10 cellular contexts compared by ENCODE assay signal in genomic region chr6:28657367-28657755, GRCh38.
A peak's percentile ranks its signal among the peaks of the same experiment; 100 is the strongest.
DNase-seq lines count a peak whose midpoint lies in the region; ATAC-seq and TF ChIP-seq lines count a peak whose summit lies in the region.
"Had no signal": no experiment of that assay in that cellular context is flagged by ENCODE, and none has a peak within 500 bp of the region (broad histone marks: within the 10 kb centered on the region; RNA-seq: fewer than 3 reads in every experiment).

No MANE protein-coding gene starts in this region.

- H3K9me3 Mint-ChIP-seq in CD4-positive, alpha-beta T cell: peaks cover 3% of the 10 kb centered on the region
- no peaks in the 10 kb centered on the region for H3K9me3 Mint-ChIP-seq in central memory CD8-positive, alpha-beta T cell

- intact Hi-C loops in CD4-positive, alpha-beta T cell (cut with DNase I, micrococcal nuclease): loop anchor here in 1 of 2 experiments (5.0 kb wide), 1 partner anchor 115 kb away; no protein-coding TSS in a partner anchor

- CTCF ChIA-PET in CD4-positive, alpha-beta T cell (lab: Charles Lee): no interaction called here

- no peak for TF ChIP-seq CTCF in CD4-positive, alpha-beta T cell (IDR thresholded peaks at IDR 0.05)
- TF ChIP-seq CTCF in KMS-11 (conservative IDR thresholded peaks at IDR 0.05; ENCODE audit: low read depth, low read length) (no peak), neural cell (IDR thresholded peaks at IDR 0.05; ENCODE audit: poor library complexity, severe bottlenecking) (no peak)

- peaks cover 7% of the 10 kb centered on the region for H3F3A ChIP-seq in neural cell (ENCODE audit: insufficient read depth, low read length, poor library complexity, severe bottlenecking)

- peaks cover 14% of the 10 kb centered on the region for H3K4me1 ChIP-seq in KMS-11 (ENCODE audit: low read depth, poor library complexity, severe bottlenecking)

- no peaks in the 10 kb centered on the region for H3K9me3 ChIP-seq in CD4-positive, alpha-beta T cell (ENCODE audit: control insufficient read depth, low read length)
- no peaks in the 10 kb centered on the region for H3K9me3 ChIP-seq in neural cell (ENCODE audit: low read length)

- POLR2A ChIA-PET in CD4-positive, alpha-beta T cell (lab: Charles Lee): interaction anchor here (1.7 kb wide), 1 partner anchor 8 kb away, joined by 5 read pairs; no protein-coding TSS in a partner anchor

- DNase-seq in CD4-positive, alpha-beta T cell: no peak
- no peak for DNase-seq in central memory CD8-positive, alpha-beta T cell (ENCODE audit: low spot score in 2 of 2)
- DNase-seq in DMS53 treated with DMSO at 0.1 percent for 48 hours (lab: John Stamatoyannopoulos, UW; ENCODE audit: unreplicated experiment) (no peak), AG20443 (ENCODE audit: low spot score) (no peak)
- no peak for DNase-seq in stimulated activated naive CD4-positive, alpha-beta T cell treated with Interleukin-2 at 50 U/mL for 16 hours (lab: John Stamatoyannopoulos, UW)
- DNase-seq: cortex of kidney, NCI-H1436 treated with DMSO at 0.1 percent for 48 hours had no signal

- H3K4me3 ChIP-seq in KMS-11 (IDR thresholded peaks at IDR 0.05; ENCODE audit: insufficient read depth, low read depth, low read length): no peak overlapping the region
- peak overlapping the region; percentile 74 for H3K4me3 ChIP-seq in neural cell (ENCODE audit: low read length)

- H2AFZ ChIP-seq in KMS-11 (ENCODE audit: low read depth) (peak overlapping the region; percentile 47; the same call in 1 of the 2 replicates), neural cell (ENCODE audit: low read depth, low read length) (peak overlapping the region; percentile 34)

- no peak overlapping the region for H3K9ac ChIP-seq in KMS-11
- H3K9ac ChIP-seq in neural cell (ENCODE audit: low read length): peak overlapping the region; percentile 50

- peak overlapping the region; percentile 86; the same call in 1 of the 2 replicates for H3K4me2 ChIP-seq in KMS-11
- peak overlapping the region; percentile 48 for H3K4me2 ChIP-seq in neural cell (ENCODE audit: low read length)

- H3K27ac Mint-ChIP-seq in CD4-positive, alpha-beta T cell: peak overlapping the region; percentile 86
- no peak overlapping the region for H3K27ac Mint-ChIP-seq in central memory CD8-positive, alpha-beta T cell (ENCODE audit: low read depth)

- peaks cover 28% of the 10 kb centered on the region for H3K4me1 Mint-ChIP-seq in CD4-positive, alpha-beta T cell (ENCODE audit: low read depth)
- H3K4me1 Mint-ChIP-seq in central memory CD8-positive, alpha-beta T cell: no peaks in the 10 kb centered on the region

- peaks cover 15% of the 10 kb centered on the region for H3K36me3 Mint-ChIP-seq in CD4-positive, alpha-beta T cell (ENCODE audit: low read depth)
- peaks cover 14% of the 10 kb centered on the region for H3K36me3 Mint-ChIP-seq in central memory CD8-positive, alpha-beta T cell (ENCODE audit: insufficient read depth)

- H3K27me3 Mint-ChIP-seq in CD4-positive, alpha-beta T cell: peaks cover 74% of the 10 kb centered on the region
- peaks cover 62% of the 10 kb centered on the region for H3K27me3 Mint-ChIP-seq in central memory CD8-positive, alpha-beta T cell

- no peaks in the 10 kb centered on the region for H3K79me2 ChIP-seq in KMS-11 (ENCODE audit: insufficient read depth, low read depth)
- no peaks in the 10 kb centered on the region for H3K79me2 ChIP-seq in neural cell (replicated peaks; ENCODE audit: insufficient read depth, low read length)

- TF ChIP-seq RAD21 in neural cell (conservative IDR thresholded peaks at IDR 0.05): no peak

- no peak for ATAC-seq in CD4-positive, alpha-beta T cell (ENCODE audit: poor library complexity)
- ATAC-seq in central memory CD8-positive, alpha-beta T cell (replicated peaks; ENCODE audit: extremely low read depth, poor library complexity, severe bottlenecking): no peak
- no peak for ATAC-seq in GM21717 (IDR thresholded peaks at IDR 0.05; ENCODE audit: unreplicated experiment)

- peak overlapping the region; percentile 93 for H3K4me3 Mint-ChIP-seq in CD4-positive, alpha-beta T cell
- H3K4me3 Mint-ChIP-seq in central memory CD8-positive, alpha-beta T cell: peak overlapping the region; percentile 59

- H3K36me3 ChIP-seq in KMS-11 (ENCODE audit: insufficient read depth): no peaks in the 10 kb centered on the region
- no peaks in the 10 kb centered on the region for H3K36me3 ChIP-seq in neural cell (ENCODE audit: insufficient read depth, low read length)

- H3K9me2 ChIP-seq in neural cell (ENCODE audit: insufficient read depth, low read length): no peaks in the 10 kb centered on the region

- no peaks in the 10 kb centered on the region for H4K20me1 ChIP-seq in KMS-11 (ENCODE audit: insufficient read depth)
- no peaks in the 10 kb centered on the region for H4K20me1 ChIP-seq in neural cell (ENCODE audit: insufficient read depth)

- no peak overlapping the region for H3K27ac ChIP-seq in CD4-positive, alpha-beta T cell (ENCODE audit: low read depth, low read length)
- H3K27ac ChIP-seq in KMS-11 (no peak overlapping the region), neural cell (ENCODE audit: low read length) (peak overlapping the region; percentile 67)

- TF ChIP-seq EP300 in neural cell (conservative IDR thresholded peaks at IDR 0.05; ENCODE audit: poor library complexity, severe bottlenecking): no peak

- H3K27me3 ChIP-seq in CD4-positive, alpha-beta T cell (ENCODE audit: control insufficient read depth, insufficient read depth, low read length): peaks cover 67% of the 10 kb centered on the region
- no peaks in the 10 kb centered on the region for H3K27me3 ChIP-seq in KMS-11 (ENCODE audit: insufficient read depth, low read depth)
- H3K27me3 ChIP-seq in neural cell (ENCODE audit: insufficient read depth, low read depth, low read length): no peaks in the 10 kb centered on the region

TF ChIP-seq in neural cell, 6 proteins besides CTCF, POLR2A, EP300 and RAD21:
- TF ChIP-seq TAF1 (IDR thresholded peaks at IDR 0.05; ENCODE audit: low read depth): no peak
- peak; percentile 12 for TF ChIP-seq SMC3 (conservative IDR thresholded peaks at IDR 0.05; ENCODE audit: poor library complexity)
